In genomic region chr6:44960898-44961297, GRCh38 we compare ENCODE assay signal across 2 cellular contexts.
TF ChIP-seq lines count a peak whose summit lies in the region.

No MANE protein-coding gene starts in this region.

TF ChIP-seq in GM12878, 131 proteins besides CTCF, POLR2A, EP300 and RAD21 (continued from another document):
- TF ChIP-seq CEBPZ (IDR thresholded peaks at IDR 0.05; ENCODE audit: low read depth, low read length) = no peak
- peak; percentile 32; the same call in 1 of the 2 replicates for TF ChIP-seq MTA2 (IDR thresholded peaks at IDR 0.05; ENCODE audit: low read depth)

TF ChIP-seq in HepG2, 621 proteins besides CTCF, POLR2A, EP300 and RAD21 (continued from another document):
- peak; percentile 98 for TF ChIP-seq HOMEZ (CRISPR knock-in tag; IDR thresholded peaks at IDR 0.05; ENCODE audit: low read depth)
- peak; percentile 62; the same call in 1 of the 2 replicates for TF ChIP-seq POGZ (CRISPR knock-in tag; IDR thresholded peaks at IDR 0.05)
- no peak for TF ChIP-seq SMC3 (IDR thresholded peaks at IDR 0.05; ENCODE audit: low read length)
- TF ChIP-seq POLR2AphosphoS2 (IDR thresholded peaks at IDR 0.05; ENCODE audit: low read depth, low read length) = no peak
- 0 out of 2 replicates have a peak, but pooled peaks have one; percentile 14 for TF ChIP-seq FOSL2 (CRISPR knock-in tag; IDR thresholded peaks at IDR 0.05)
- TF ChIP-seq SOX13 (IDR thresholded peaks at IDR 0.05) = no peak
- peak in 1 of 2 experiments; percentile 46; a peak in 1 of 4 replicates for TF ChIP-seq SOX13 (CRISPR knock-in tag; conservative IDR thresholded peaks at IDR 0.05 in 1 of 2, IDR thresholded peaks at IDR 0.05 in 1 of 2)
- no peak for TF ChIP-seq HOXA7 (CRISPR knock-in tag; IDR thresholded peaks at IDR 0.05)
- no peak for TF ChIP-seq ZNF234 (CRISPR knock-in tag; conservative IDR thresholded peaks at IDR 0.05)
- TF ChIP-seq NR2F1 (CRISPR knock-in tag; IDR thresholded peaks at IDR 0.05) = peak in 1 of 2 experiments; percentile 36; a peak in 1 of 4 replicates
- TF ChIP-seq MIER2 (CRISPR knock-in tag; IDR thresholded peaks at IDR 0.05) = no peak
- no peak for TF ChIP-seq FOXM1 (CRISPR knock-in tag; IDR thresholded peaks at IDR 0.05)
- TF ChIP-seq ZNF792 (CRISPR knock-in tag; IDR thresholded peaks at IDR 0.05) = no peak
- peak; percentile 31; the same call in 1 of the 2 replicates for TF ChIP-seq HNF4A (CRISPR knock-in tag; IDR thresholded peaks at IDR 0.05)
